Comparison of ENCODE assay signal across 13 cellular contexts in genomic region chr11:117997436-117998200, GRCh38. TPM values are rescaled to one million over a fixed set of nuclear protein-coding genes. Genes with fewer than 3 reads are reported as not detected.
DNase-seq lines count a peak whose midpoint lies in the region; ATAC-seq and TF ChIP-seq lines count a peak whose summit lies in the region.
"Had no signal": no experiment of that assay in that cellular context is flagged by ENCODE, and none has a peak within 500 bp of the region (broad histone marks: within the 10 kb centered on the region; RNA-seq: fewer than 3 reads in every experiment).

No MANE protein-coding gene starts in this region.

- no peaks in the 10 kb centered on the region for H3K36me3 ChIP-seq in aorta (ENCODE audit: control insufficient read depth in 1 of 2, insufficient read depth in 2 of 2, low read length in 1 of 2)

- TF ChIP-seq CTCF in CD14-positive monocyte (IDR thresholded peaks at IDR 0.05) = no peak

- no peak overlapping the region for H3K27ac ChIP-seq in aorta (ENCODE audit: low read depth in 1 of 2, low read length in 2 of 2)
- H3K27ac ChIP-seq: dorsolateral prefrontal cortex, KMS-11 had no signal

- H3K4me3 ChIP-seq in aorta (ENCODE audit: low read length in 2 of 2) = no peak overlapping the region
- H3K4me3 ChIP-seq: dorsolateral prefrontal cortex had no signal

- ATAC-seq in GM19023 (IDR thresholded peaks at IDR 0.05; ENCODE audit: unreplicated experiment) (peak; percentile 19), HG03060 (IDR thresholded peaks at IDR 0.05; ENCODE audit: low read depth, unreplicated experiment) (peak; percentile 4), aorta (ENCODE audit: low FRiP score) (no peak), HG03378 (IDR thresholded peaks at IDR 0.05; ENCODE audit: unreplicated experiment) (no peak), esophagus mucosa (no peak)
- peak; percentile 37 for ATAC-seq in activated T-helper 17 cell treated with anti-CD3 and anti-CD28 coated beads, Interleukin-2, amount 50 U/mL, for 72 hours (replicated peaks)

- peaks cover 86% of the 10 kb centered on the region for H3K4me1 Mint-ChIP-seq in CD14-positive monocyte
- H3K4me1 Mint-ChIP-seq in activated T-helper 17 cell treated with anti-CD3 and anti-CD28 coated beads, Interleukin-2, amount 50 U/mL, for 72 hours = peaks cover 50% of the 10 kb centered on the region

- H3K9me3 ChIP-seq in aorta (ENCODE audit: control insufficient read depth, low read length) = no peaks in the 10 kb centered on the region

- H3K36me3 Mint-ChIP-seq in CD14-positive monocyte = peaks cover 83 to 86% of the 10 kb centered on the region in 2 donors
- peaks cover 92% of the 10 kb centered on the region for H3K36me3 Mint-ChIP-seq in activated T-helper 17 cell treated with anti-CD3 and anti-CD28 coated beads, Interleukin-2, amount 50 U/mL, for 72 hours (ENCODE audit: low read depth)

- peaks cover 0 to 6% (median 0%) of the 10 kb centered on the region in 7 donors for H3K9me3 Mint-ChIP-seq in CD14-positive monocyte
- no peaks in the 10 kb centered on the region for H3K9me3 Mint-ChIP-seq in activated T-helper 17 cell treated with anti-CD3 and anti-CD28 coated beads, Interleukin-2, amount 50 U/mL, for 72 hours
- H3K9me3 Mint-ChIP-seq: HFFc6 had no signal

- peaks cover 0 to 2% (median 0%) of the 10 kb centered on the region in 3 donors for H3K27me3 Mint-ChIP-seq in CD14-positive monocyte (ENCODE audit: low read depth in 3 of 3)
- H3K27me3 Mint-ChIP-seq in activated T-helper 17 cell treated with anti-CD3 and anti-CD28 coated beads, Interleukin-2, amount 50 U/mL, for 72 hours = no peaks in the 10 kb centered on the region

- H3K4me3 Mint-ChIP-seq in CD14-positive monocyte = peak overlapping the region in 1 of 2 donors; percentile 4
- peak overlapping the region; percentile 54 for H3K4me3 Mint-ChIP-seq in activated T-helper 17 cell treated with anti-CD3 and anti-CD28 coated beads, Interleukin-2, amount 50 U/mL, for 72 hours
- H3K4me3 Mint-ChIP-seq: HFFc6 had no signal

- H3K4me1 ChIP-seq in aorta (ENCODE audit: control insufficient read depth in 1 of 2, insufficient read depth in 2 of 2, low read length in 2 of 2) = no peaks in the 10 kb centered on the region

- H3K27me3 ChIP-seq in aorta (ENCODE audit: control insufficient read depth in 1 of 2, insufficient read depth in 2 of 2, low read length in 1 of 2) = no peaks in the 10 kb centered on the region
- H3K27me3 ChIP-seq: dorsolateral prefrontal cortex had no signal

- peak overlapping the region; percentile 9 to 96 (median 69) for H3K27ac Mint-ChIP-seq in CD14-positive monocyte
- H3K27ac Mint-ChIP-seq in activated T-helper 17 cell treated with anti-CD3 and anti-CD28 coated beads, Interleukin-2, amount 50 U/mL, for 72 hours = peak overlapping the region; percentile 78
- H3K27ac Mint-ChIP-seq: HFFc6 had no signal

- 95% methylated on average over 8 of the region's 8 CpGs for WGBS in aorta, 2 donors

- no peak for DNase-seq in CD14-positive monocyte (ENCODE audit: low spot score)
- no peak for DNase-seq in aorta
- no peak for DNase-seq in germinal center (ENCODE audit: low spot score)
- DNase-seq: AML-193, dorsolateral prefrontal cortex, HFFc6, NCI-H526 had no signal

- intact Hi-C loops in CD14-positive monocyte (cut with micrococcal nuclease) = loop anchor here in 1 of 2 donors (10.0 kb wide), 1 partner anchor 57 kb away; no protein-coding TSS in a partner anchor
- intact Hi-C loops in aorta (cut with DNase I) = no loop called here

RNA-seq across cellular contexts. Expression of gene IL10RA, which starts 11.4 kb away (rescaled TPM):
- polyA plus RNA-seq in CD14-positive monocyte (100 to 1,000 TPM; 152 to 226 TPM), aorta (10 to 100 TPM in 1 of 2 donors, 1 to 10 TPM in 1; 1.7 to 10.9 TPM)
- total RNA-seq in activated T-helper 17 cell treated with anti-CD3 and anti-CD28 coated beads, Interleukin-2, amount 50 U/mL, for 72 hours = 100 to 1,000 TPM in 1 of 2 donors, 10 to 100 TPM in 1; 63.0 to 108 TPM
- total RNA-seq in aorta (10 to 100 TPM; 18.3 to 59.2 TPM), esophagus mucosa (3.8 TPM)
- total RNA-seq: HFFc6 had no signal

Comparison
In these comparisons a context has a peak if more than half of its experiments do, and no peak if none do; other contexts are left out.
1. ATAC-seq: peak in GM19023 (single experiment), HG03060 (single experiment) and activated T-helper 17 cell treated with anti-CD3 and anti-CD28 coated beads, Interleukin-2, amount 50 U/mL, for 72 hours (single experiment); none in aorta (single experiment), HG03378 (single experiment) and esophagus mucosa (single experiment).